In the genomic region with DNA sequence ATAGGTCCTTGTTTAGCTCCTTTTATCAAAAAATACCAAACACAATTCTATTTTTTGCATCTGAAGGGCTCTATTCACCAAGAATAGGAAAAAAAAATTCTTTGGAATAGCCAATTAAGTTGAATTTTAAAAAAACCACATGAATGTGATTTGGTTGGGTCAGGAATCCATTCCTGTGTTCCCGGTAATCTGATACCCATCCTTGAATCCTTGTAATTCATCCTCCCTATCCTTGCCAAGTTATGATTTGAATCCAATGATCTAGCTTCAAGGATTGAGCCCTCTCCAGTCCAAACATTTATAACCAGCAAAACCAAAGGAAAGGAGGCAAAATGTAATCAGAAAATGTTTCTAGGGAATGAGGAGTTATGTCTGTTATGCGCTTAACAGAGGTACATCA, we compare ENCODE assay signal across 20 cellular contexts.
DNase-seq lines count a peak whose midpoint lies in the region; ATAC-seq and TF ChIP-seq lines count a peak whose summit lies in the region.
"Had no signal": no experiment of that assay in that cellular context is flagged by ENCODE, and none has a peak within 500 bp of the region (broad histone marks: within the 10 kb centered on the region; RNA-seq: fewer than 3 reads in every experiment).

No MANE protein-coding gene starts in this region.

- intact Hi-C loops in transverse colon (cut with DNase I; ENCODE audit: low total_unique reads), result no loop called here

- H3K27me3 ChIP-seq in osteoblast (ENCODE audit: insufficient read depth, low read length) (no peaks in the 10 kb centered on the region), transverse colon (no peaks in the 10 kb centered on the region)

- H3K4me2 ChIP-seq in osteoblast (ENCODE audit: insufficient read depth, low read length), result no peak overlapping the region

- H3K4me3 ChIP-seq in astrocyte of the spinal cord (ENCODE audit: low read depth, low read length) (no peak overlapping the region), osteoblast (ENCODE audit: insufficient read depth, low read length) (no peak overlapping the region), transverse colon (no peak overlapping the region)
- H3K4me3 ChIP-seq: K562 had no signal

- in situ Hi-C loops in astrocyte of the spinal cord (cut with HindIII; ENCODE audit: low sequenced_read_pairs), result no loop called here
- in situ Hi-C loops in transverse colon (cut with MboI; ENCODE audit: low pct_ligation_motif_present in 1 of 4, low pct_unique_long_range_greater_than_20kb in 1 of 4, low sequenced_read_pairs in 3 of 4), result no loop called here

- no peak for TF ChIP-seq POLR2A in transverse colon (IDR thresholded peaks at IDR 0.05)

- no peak for TF ChIP-seq EP300 in transverse colon (IDR thresholded peaks at IDR 0.05; ENCODE audit: low read depth)

- TF ChIP-seq CTCF in astrocyte of the spinal cord (IDR thresholded peaks at IDR 0.05; ENCODE audit: low read depth, low read length), result no peak
- TF ChIP-seq CTCF in osteoblast (IDR thresholded peaks at IDR 0.05; ENCODE audit: extremely low read depth, low read depth, low read length), result no peak
- TF ChIP-seq CTCF in transverse colon (IDR thresholded peaks at IDR 0.05), result no peak

- no peak overlapping the region for H3K27ac ChIP-seq in osteoblast (ENCODE audit: low read depth, low read length)
- no peak overlapping the region for H3K27ac ChIP-seq in transverse colon

- no peaks in the 10 kb centered on the region for H3K36me3 ChIP-seq in osteoblast (ENCODE audit: insufficient read depth, low read length)
- H3K36me3 ChIP-seq in transverse colon, result no peaks in the 10 kb centered on the region

- peaks cover 20% of the 10 kb centered on the region for H3K4me1 ChIP-seq in osteoblast (ENCODE audit: insufficient read depth, low read length)
- no peaks in the 10 kb centered on the region for H3K4me1 ChIP-seq in transverse colon

- H3K9me3 ChIP-seq in osteoblast (ENCODE audit: low read depth, low read length) (no peaks in the 10 kb centered on the region), transverse colon (no peaks in the 10 kb centered on the region)

- peak; percentile 36 for DNase-seq in EL
- peak; percentile 58 for DNase-seq in M059J (ENCODE audit: low read depth)
- peak; percentile 27 for DNase-seq in astrocyte of the spinal cord (ENCODE audit: low read depth, low spot score)
- DNase-seq in osteoblast (ENCODE audit: insufficient read length, low spot score, missing footprints), result peak; percentile 29
- no peak for DNase-seq in transverse colon
- no peak for DNase-seq in GF-D8 (lab: John Stamatoyannopoulos, UW)
- DNase-seq: ACHN; AML-193; C1 segment of cervical spinal cord; CD8-positive, alpha-beta T cell; NCI-H1092 treated with DMSO at 0.1 percent for 48 hours; NCI-H1436 treated with DMSO at 0.1 percent for 48 hours; NCI-H2029; NCI-H2171; NCI-H446; NCI-H526; Right ventricle myocardium superior; SW 1271 had no signal

- H2AFZ ChIP-seq in osteoblast (ENCODE audit: low read length), result no peak overlapping the region

- no peaks in the 10 kb centered on the region for H3K79me2 ChIP-seq in osteoblast (ENCODE audit: insufficient read depth, low read length)

- H4K20me1 ChIP-seq in osteoblast (ENCODE audit: insufficient read depth, low read length), result no peaks in the 10 kb centered on the region

- 83 to 95% methylated on average over 2 of the region's 2 CpGs for WGBS in transverse colon (ENCODE audit: low coverage in 1 of 2), 2 donors

- ATAC-seq in HG03469 (IDR thresholded peaks at IDR 0.05; ENCODE audit: unreplicated experiment), result no peak
- ATAC-seq: CD8-positive, alpha-beta T cell; K562 had no signal

Comparison
In these comparisons a context has a peak if more than half of its experiments do, and no peak if none do; other contexts are left out.
1. DNase-seq: peak in EL (single experiment), M059J (single experiment), astrocyte of the spinal cord (single experiment) and osteoblast (single experiment); none in transverse colon (single experiment) and GF-D8 (single experiment).